In the genomic region with DNA sequence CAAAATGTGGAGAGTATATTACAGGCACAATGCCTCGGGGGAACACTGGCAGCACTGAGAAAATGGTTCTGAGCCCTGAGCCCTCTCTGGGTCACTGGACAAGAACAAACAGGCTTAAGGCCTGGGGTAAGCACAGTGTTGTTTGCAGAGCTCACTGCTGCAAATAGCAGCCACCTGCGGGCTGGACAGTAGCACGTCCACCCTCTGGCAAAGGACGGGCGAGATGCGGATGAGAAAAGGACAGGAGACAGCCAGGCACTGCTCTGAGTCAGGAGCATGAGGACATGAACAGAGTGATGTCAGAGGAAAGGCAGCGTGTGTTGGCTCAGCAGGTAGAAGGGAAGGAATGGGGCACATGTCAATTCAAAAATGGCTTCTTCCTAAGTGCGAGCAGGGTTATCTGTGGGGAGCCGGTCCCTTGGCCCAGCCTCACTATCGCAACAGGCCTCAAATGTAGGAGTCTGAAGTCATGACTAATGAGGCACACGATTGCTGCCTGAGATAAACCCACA, we compare ENCODE assay signal across 1 cellular context.
TF ChIP-seq lines count a peak whose summit lies in the region.

No MANE protein-coding gene starts in this region.

TF ChIP-seq in HepG2, 621 proteins besides CTCF, POLR2A, EP300 and RAD21 (continued from another document and continues in another):
- TF ChIP-seq, protein P1, sequence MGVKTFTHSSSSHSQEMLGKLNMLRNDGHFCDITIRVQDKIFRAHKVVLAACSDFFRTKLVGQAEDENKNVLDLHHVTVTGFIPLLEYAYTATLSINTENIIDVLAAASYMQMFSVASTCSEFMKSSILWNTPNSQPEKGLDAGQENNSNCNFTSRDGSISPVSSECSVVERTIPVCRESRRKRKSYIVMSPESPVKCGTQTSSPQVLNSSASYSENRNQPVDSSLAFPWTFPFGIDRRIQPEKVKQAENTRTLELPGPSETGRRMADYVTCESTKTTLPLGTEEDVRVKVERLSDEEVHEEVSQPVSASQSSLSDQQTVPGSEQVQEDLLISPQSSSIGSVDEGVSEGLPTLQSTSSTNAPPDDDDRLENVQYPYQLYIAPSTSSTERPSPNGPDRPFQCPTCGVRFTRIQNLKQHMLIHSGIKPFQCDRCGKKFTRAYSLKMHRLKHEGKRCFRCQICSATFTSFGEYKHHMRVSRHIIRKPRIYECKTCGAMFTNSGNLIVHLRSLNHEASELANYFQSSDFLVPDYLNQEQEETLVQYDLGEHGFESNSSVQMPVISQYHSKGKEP (CRISPR knock-in tag; IDR thresholded peaks at IDR 0.05): no peak
- TF ChIP-seq, protein P2, sequence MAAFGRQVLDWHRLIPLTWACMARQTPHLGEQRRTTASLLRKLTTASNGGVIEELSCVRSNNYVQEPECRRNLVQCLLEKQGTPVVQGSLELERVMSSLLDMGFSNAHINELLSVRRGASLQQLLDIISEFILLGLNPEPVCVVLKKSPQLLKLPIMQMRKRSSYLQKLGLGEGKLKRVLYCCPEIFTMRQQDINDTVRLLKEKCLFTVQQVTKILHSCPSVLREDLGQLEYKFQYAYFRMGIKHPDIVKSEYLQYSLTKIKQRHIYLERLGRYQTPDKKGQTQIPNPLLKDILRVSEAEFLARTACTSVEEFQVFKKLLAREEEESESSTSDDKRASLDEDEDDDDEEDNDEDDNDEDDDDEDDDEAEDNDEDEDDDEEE (CRISPR knock-in tag; IDR thresholded peaks at IDR 0.05): 0 out of 2 replicates have a peak, but pooled peaks have one; percentile 25
- TF ChIP-seq, protein P3, sequence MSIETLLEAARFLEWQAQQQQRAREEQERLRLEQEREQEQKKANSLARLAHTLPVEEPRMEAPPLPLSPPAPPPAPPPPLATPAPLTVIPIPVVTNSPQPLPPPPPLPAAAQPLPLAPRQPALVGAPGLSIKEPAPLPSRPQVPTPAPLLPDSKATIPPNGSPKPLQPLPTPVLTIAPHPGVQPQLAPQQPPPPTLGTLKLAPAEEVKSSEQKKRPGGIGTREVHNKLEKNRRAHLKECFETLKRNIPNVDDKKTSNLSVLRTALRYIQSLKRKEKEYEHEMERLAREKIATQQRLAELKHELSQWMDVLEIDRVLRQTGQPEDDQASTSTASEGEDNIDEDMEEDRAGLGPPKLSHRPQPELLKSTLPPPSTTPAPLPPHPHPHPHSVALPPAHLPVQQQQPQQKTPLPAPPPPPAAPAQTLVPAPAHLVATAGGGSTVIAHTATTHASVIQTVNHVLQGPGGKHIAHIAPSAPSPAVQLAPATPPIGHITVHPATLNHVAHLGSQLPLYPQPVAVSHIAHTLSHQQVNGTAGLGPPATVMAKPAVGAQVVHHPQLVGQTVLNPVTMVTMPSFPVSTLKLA (IDR thresholded peaks at IDR 0.05): no peak
- TF ChIP-seq, protein P4, sequence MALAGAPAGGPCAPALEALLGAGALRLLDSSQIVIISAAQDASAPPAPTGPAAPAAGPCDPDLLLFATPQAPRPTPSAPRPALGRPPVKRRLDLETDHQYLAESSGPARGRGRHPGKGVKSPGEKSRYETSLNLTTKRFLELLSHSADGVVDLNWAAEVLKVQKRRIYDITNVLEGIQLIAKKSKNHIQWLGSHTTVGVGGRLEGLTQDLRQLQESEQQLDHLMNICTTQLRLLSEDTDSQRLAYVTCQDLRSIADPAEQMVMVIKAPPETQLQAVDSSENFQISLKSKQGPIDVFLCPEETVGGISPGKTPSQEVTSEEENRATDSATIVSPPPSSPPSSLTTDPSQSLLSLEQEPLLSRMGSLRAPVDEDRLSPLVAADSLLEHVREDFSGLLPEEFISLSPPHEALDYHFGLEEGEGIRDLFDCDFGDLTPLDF (CRISPR knock-in tag; IDR thresholded peaks at IDR 0.05): no peak
- no peak for TF ChIP-seq ZSCAN30 (CRISPR knock-in tag; IDR thresholded peaks at IDR 0.05)
- TF ChIP-seq NFKB2 (CRISPR knock-in tag; IDR thresholded peaks at IDR 0.05; ENCODE audit: borderline replicate concordance): peak; percentile 58; the same call in 1 of the 2 replicates
- TF ChIP-seq KLF12 (CRISPR knock-in tag; IDR thresholded peaks at IDR 0.05; ENCODE audit: borderline replicate concordance): no peak
- no peak for TF ChIP-seq SETDB1 (CRISPR knock-in tag; IDR thresholded peaks at IDR 0.05; ENCODE audit: borderline replicate concordance)
- TF ChIP-seq HOXA9 (CRISPR knock-in tag; IDR thresholded peaks at IDR 0.05; ENCODE audit: borderline replicate concordance): no peak
- TF ChIP-seq ZNF317 (CRISPR knock-in tag; IDR thresholded peaks at IDR 0.05): 0 out of 2 replicates have a peak, but pooled peaks have one; percentile 39
- TF ChIP-seq ZFP82 (CRISPR knock-in tag; IDR thresholded peaks at IDR 0.05; ENCODE audit: borderline replicate concordance): peak; percentile 42; the same call in 1 of the 2 replicates
- TF ChIP-seq ZNF570 (CRISPR knock-in tag; IDR thresholded peaks at IDR 0.05; ENCODE audit: borderline replicate concordance): no peak
- peak; percentile 93; the same call in 1 of the 2 replicates for TF ChIP-seq ZNF619 (CRISPR knock-in tag; IDR thresholded peaks at IDR 0.05)
- no peak for TF ChIP-seq NONO (IDR thresholded peaks at IDR 0.05)
- TF ChIP-seq NONO (CRISPR knock-in tag; conservative IDR thresholded peaks at IDR 0.05): peak; percentile 92
- TF ChIP-seq, protein P5, sequence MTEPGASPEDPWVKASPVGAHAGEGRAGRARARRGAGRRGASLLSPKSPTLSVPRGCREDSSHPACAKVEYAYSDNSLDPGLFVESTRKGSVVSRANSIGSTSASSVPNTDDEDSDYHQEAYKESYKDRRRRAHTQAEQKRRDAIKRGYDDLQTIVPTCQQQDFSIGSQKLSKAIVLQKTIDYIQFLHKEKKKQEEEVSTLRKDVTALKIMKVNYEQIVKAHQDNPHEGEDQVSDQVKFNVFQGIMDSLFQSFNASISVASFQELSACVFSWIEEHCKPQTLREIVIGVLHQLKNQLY (CRISPR knock-in tag; IDR thresholded peaks at IDR 0.05): peak; percentile 88
- peak; percentile 45; the same call in 1 of the 2 replicates for TF ChIP-seq ZNF230 (CRISPR knock-in tag; IDR thresholded peaks at IDR 0.05)
- TF ChIP-seq, protein P6, sequence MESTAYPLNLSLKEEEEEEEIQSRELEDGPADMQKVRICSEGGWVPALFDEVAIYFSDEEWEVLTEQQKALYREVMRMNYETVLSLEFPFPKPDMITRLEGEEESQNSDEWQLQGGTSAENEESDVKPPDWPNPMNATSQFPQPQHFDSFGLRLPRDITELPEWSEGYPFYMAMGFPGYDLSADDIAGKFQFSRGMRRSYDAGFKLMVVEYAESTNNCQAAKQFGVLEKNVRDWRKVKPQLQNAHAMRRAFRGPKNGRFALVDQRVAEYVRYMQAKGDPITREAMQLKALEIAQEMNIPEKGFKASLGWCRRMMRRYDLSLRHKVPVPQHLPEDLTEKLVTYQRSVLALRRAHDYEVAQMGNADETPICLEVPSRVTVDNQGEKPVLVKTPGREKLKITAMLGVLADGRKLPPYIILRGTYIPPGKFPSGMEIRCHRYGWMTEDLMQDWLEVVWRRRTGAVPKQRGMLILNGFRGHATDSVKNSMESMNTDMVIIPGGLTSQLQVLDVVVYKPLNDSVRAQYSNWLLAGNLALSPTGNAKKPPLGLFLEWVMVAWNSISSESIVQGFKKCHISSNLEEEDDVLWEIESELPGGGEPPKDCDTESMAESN (CRISPR knock-in tag; conservative IDR thresholded peaks at IDR 0.05): peak; percentile 96
- TF ChIP-seq TBL1XR1 (IDR thresholded peaks at IDR 0.05; ENCODE audit: borderline replicate concordance, low read length, partially characterized antibody): no peak
- TF ChIP-seq ZNF883 (CRISPR knock-in tag; IDR thresholded peaks at IDR 0.05; ENCODE audit: not compliant biosample characterization): peak; percentile 64
- peak; percentile 43 for TF ChIP-seq TEAD3 (CRISPR knock-in tag; optimal IDR thresholded peaks at IDR 0.05; ENCODE audit: borderline replicate concordance)
- TF ChIP-seq MEIS1 (CRISPR knock-in tag; IDR thresholded peaks at IDR 0.05; ENCODE audit: borderline replicate concordance): peak; percentile 70; the same call in 1 of the 2 replicates
- no peak for TF ChIP-seq ZNF780A (CRISPR knock-in tag; IDR thresholded peaks at IDR 0.05)
- peak; percentile 87 for TF ChIP-seq ELF3 (CRISPR knock-in tag; IDR thresholded peaks at IDR 0.05)
- TF ChIP-seq MIER2 (CRISPR knock-in tag; IDR thresholded peaks at IDR 0.05): 0 out of 2 replicates have a peak, but pooled peaks have one; percentile 51
- peak; percentile 59; the same call in 1 of the 2 replicates for TF ChIP-seq YEATS4 (CRISPR knock-in tag; IDR thresholded peaks at IDR 0.05; ENCODE audit: borderline replicate concordance)
- TF ChIP-seq ATF7 (IDR thresholded peaks at IDR 0.05): no peak
- TF ChIP-seq ATF7 (CRISPR knock-in tag; IDR thresholded peaks at IDR 0.05): peak; percentile 80
- peak; percentile 65; the same call in 1 of the 2 replicates for TF ChIP-seq ZFY (CRISPR knock-in tag; IDR thresholded peaks at IDR 0.05)
- peak; percentile 79 for TF ChIP-seq MEF2D (CRISPR knock-in tag; IDR thresholded peaks at IDR 0.05)
- TF ChIP-seq MBD4 (IDR thresholded peaks at IDR 0.05; ENCODE audit: borderline replicate concordance, low read length): no peak
- TF ChIP-seq IRF2 (CRISPR knock-in tag; IDR thresholded peaks at IDR 0.05): peak; percentile 79
- peak; percentile 75; the same call in 1 of the 2 replicates for TF ChIP-seq AHR (CRISPR knock-in tag; IDR thresholded peaks at IDR 0.05)
- TF ChIP-seq ZNF816 (CRISPR knock-in tag; IDR thresholded peaks at IDR 0.05; ENCODE audit: borderline replicate concordance): no peak; the same call in 1 of the 2 replicates
- 0 out of 2 replicates have a peak, but pooled peaks have one; percentile 54 for TF ChIP-seq ZNF563 (CRISPR knock-in tag; IDR thresholded peaks at IDR 0.05)
- peak; percentile 28; the same call in 1 of the 2 replicates for TF ChIP-seq SMC3 (IDR thresholded peaks at IDR 0.05; ENCODE audit: low read length)
- no peak for TF ChIP-seq ZNF33B (CRISPR knock-in tag; IDR thresholded peaks at IDR 0.05)
- no peak for TF ChIP-seq ZNF616 (CRISPR knock-in tag; IDR thresholded peaks at IDR 0.05; ENCODE audit: low read depth)
- TF ChIP-seq ZNF564 (CRISPR knock-in tag; IDR thresholded peaks at IDR 0.05): peak; percentile 49; the same call in 1 of the 2 replicates
- peak; percentile 82; the same call in 1 of the 2 replicates for TF ChIP-seq RBAK (CRISPR knock-in tag; IDR thresholded peaks at IDR 0.05)
- TF ChIP-seq TBX2 (CRISPR knock-in tag; IDR thresholded peaks at IDR 0.05; ENCODE audit: borderline replicate concordance): peak; percentile 86
- TF ChIP-seq ZFP41 (CRISPR knock-in tag; IDR thresholded peaks at IDR 0.05; ENCODE audit: borderline replicate concordance): peak; percentile 78; the same call in 1 of the 2 replicates
- no peak for TF ChIP-seq ZC3H4 (CRISPR knock-in tag; IDR thresholded peaks at IDR 0.05; ENCODE audit: borderline replicate concordance)
- peak; percentile 75; the same call in 1 of the 2 replicates for TF ChIP-seq ZSCAN29 (CRISPR knock-in tag; conservative IDR thresholded peaks at IDR 0.05)
- TF ChIP-seq HOXA3 (CRISPR knock-in tag; IDR thresholded peaks at IDR 0.05): peak; percentile 91
- TF ChIP-seq FOXP1 (IDR thresholded peaks at IDR 0.05): no peak
- TF ChIP-seq FOXP1 (CRISPR knock-in tag; IDR thresholded peaks at IDR 0.05): peak; percentile 83
- TF ChIP-seq, protein P7, sequence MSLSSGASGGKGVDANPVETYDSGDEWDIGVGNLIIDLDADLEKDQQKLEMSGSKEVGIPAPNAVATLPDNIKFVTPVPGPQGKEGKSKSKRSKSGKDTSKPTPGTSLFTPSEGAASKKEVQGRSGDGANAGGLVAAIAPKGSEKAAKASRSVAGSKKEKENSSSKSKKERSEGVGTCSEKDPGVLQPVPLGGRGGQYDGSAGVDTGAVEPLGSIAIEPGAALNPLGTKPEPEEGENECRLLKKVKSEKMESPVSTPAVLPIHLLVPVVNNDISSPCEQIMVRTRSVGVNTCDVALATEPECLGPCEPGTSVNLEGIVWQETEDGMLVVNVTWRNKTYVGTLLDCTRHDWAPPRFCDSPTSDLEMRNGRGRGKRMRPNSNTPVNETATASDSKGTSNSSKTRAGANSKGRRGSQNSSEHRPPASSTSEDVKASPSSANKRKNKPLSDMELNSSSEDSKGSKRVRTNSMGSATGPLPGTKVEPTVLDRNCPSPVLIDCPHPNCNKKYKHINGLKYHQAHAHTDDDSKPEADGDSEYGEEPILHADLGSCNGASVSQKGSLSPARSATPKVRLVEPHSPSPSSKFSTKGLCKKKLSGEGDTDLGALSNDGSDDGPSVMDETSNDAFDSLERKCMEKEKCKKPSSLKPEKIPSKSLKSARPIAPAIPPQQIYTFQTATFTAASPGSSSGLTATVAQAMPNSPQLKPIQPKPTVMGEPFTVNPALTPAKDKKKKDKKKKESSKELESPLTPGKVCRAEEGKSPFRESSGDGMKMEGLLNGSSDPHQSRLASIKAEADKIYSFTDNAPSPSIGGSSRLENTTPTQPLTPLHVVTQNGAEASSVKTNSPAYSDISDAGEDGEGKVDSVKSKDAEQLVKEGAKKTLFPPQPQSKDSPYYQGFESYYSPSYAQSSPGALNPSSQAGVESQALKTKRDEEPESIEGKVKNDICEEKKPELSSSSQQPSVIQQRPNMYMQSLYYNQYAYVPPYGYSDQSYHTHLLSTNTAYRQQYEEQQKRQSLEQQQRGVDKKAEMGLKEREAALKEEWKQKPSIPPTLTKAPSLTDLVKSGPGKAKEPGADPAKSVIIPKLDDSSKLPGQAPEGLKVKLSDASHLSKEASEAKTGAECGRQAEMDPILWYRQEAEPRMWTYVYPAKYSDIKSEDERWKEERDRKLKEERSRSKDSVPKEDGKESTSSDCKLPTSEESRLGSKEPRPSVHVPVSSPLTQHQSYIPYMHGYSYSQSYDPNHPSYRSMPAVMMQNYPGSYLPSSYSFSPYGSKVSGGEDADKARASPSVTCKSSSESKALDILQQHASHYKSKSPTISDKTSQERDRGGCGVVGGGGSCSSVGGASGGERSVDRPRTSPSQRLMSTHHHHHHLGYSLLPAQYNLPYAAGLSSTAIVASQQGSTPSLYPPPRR (CRISPR knock-in tag; IDR thresholded peaks at IDR 0.05; ENCODE audit: borderline replicate concordance): peak; percentile 90
- TF ChIP-seq HDAC6 (IDR thresholded peaks at IDR 0.05; ENCODE audit: low read depth, low read length): no peak
- TF ChIP-seq KMT2B (CRISPR knock-in tag; IDR thresholded peaks at IDR 0.05): peak; percentile 21; the same call in 1 of the 2 replicates
- TF ChIP-seq KDM2A (CRISPR knock-in tag; IDR thresholded peaks at IDR 0.05; ENCODE audit: borderline replicate concordance, low read depth): peak; percentile 83
- TF ChIP-seq, protein P8, sequence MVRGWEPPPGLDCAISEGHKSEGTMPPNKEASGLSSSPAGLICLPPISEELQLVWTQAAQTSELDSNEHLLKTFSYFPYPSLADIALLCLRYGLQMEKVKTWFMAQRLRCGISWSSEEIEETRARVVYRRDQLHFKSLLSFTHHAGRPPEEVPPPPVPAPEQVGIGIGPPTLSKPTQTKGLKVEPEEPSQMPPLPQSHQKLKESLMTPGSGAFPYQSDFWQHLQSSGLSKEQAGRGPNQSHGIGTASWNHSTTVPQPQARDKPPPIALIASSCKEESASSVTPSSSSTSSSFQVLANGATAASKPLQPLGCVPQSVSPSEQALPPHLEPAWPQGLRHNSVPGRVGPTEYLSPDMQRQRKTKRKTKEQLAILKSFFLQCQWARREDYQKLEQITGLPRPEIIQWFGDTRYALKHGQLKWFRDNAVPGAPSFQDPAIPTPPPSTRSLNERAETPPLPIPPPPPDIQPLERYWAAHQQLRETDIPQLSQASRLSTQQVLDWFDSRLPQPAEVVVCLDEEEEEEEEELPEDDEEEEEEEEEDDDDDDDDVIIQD (CRISPR knock-in tag; IDR thresholded peaks at IDR 0.05; ENCODE audit: low read depth): peak; percentile 85; the same call in 1 of the 2 replicates
- peak; percentile 99; the same call in 1 of the 2 replicates for TF ChIP-seq ZNF567 (CRISPR knock-in tag; IDR thresholded peaks at IDR 0.05; ENCODE audit: borderline replicate concordance)
